ENCODE assay signal across 8 cellular contexts in the genomic region with DNA sequence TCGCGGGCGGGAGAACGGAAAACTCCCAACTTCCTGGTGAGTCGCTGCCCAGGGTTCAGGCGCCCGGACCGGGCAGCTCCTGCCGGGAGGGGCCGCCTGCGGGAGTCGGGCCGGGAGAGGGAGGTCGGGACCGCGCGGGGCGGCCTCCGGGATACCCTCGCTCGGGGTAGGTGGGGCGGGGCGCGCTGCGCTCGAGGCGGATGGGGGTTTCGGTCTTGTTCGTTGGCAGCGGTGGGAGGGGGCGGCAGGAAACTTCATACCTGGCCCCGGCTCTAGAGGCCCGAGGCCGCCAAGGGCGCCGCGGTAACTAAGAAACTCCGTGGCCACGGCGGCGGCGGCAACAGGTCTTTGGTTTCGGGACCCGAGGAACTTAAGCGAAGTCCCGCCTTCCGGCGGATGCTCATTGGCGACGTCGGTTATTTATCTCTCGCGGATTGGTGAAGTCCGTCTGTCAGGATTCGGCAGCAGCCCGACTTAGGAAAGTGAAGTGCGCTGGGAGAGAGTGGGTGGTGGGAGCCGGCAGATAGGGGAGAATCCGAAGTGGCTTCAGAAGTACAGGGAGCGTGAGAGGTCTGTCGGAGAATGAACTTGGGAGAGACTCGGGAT. TPM values are rescaled to one million over a fixed set of nuclear protein-coding genes. Genes with fewer than 3 reads are reported as not detected.
A peak's percentile ranks its signal among the peaks of the same experiment; 100 is the strongest.
DNase-seq lines count a peak whose midpoint lies in the region; ATAC-seq and TF ChIP-seq lines count a peak whose summit lies in the region.

No MANE protein-coding gene starts in this region.

- H3K4me1 Mint-ChIP-seq in T-helper 17 cell (peaks cover 34% of the 10 kb centered on the region), progenitor cell of endocrine pancreas (ENCODE audit: low read depth) (peaks cover 43% of the 10 kb centered on the region)

- in situ Hi-C loops in GM13977 (cut with MboI; ENCODE audit: low pct_unique_long_range_greater_than_20kb, low sequenced_read_pairs, unreplicated experiment) = loop anchor here (25.0 kb wide), 1 partner anchor 530 kb away; no protein-coding TSS in a partner anchor

- peak overlapping the region; percentile 100 for H3K4me3 Mint-ChIP-seq in T-helper 17 cell
- H3K4me3 Mint-ChIP-seq in progenitor cell of endocrine pancreas (ENCODE audit: low read depth) = peak overlapping the region; percentile 89

- H3K36me3 Mint-ChIP-seq in T-helper 17 cell (ENCODE audit: low read depth) (peaks cover 5% of the 10 kb centered on the region), progenitor cell of endocrine pancreas (ENCODE audit: insufficient read depth) (no peaks in the 10 kb centered on the region)

- no peaks in the 10 kb centered on the region for H3K9me3 Mint-ChIP-seq in progenitor cell of endocrine pancreas (ENCODE audit: low read depth)

- H3K27me3 Mint-ChIP-seq in T-helper 17 cell (no peaks in the 10 kb centered on the region), progenitor cell of endocrine pancreas (no peaks in the 10 kb centered on the region)

- intact Hi-C loops in left ventricle myocardium superior (cut with micrococcal nuclease) = loop anchor here (10.0 kb wide), 1 partner anchor 127 kb away; no protein-coding TSS in a partner anchor

- no peaks in the 10 kb centered on the region for H3K9me3 ChIP-seq in T-helper 17 cell (ENCODE audit: control insufficient read depth, low read length, poor library complexity, severe bottlenecking)

- TF ChIP-seq CTCF in GM13977 (IDR thresholded peaks at IDR 0.05; ENCODE audit: extremely low read depth, insufficient read depth, missing control alignments) (no peak), progenitor cell of endocrine pancreas (IDR thresholded peaks at IDR 0.05; ENCODE audit: unreplicated experiment) (no peak)

- ATAC-seq in HG02884 (IDR thresholded peaks at IDR 0.05; ENCODE audit: unreplicated experiment) (peak; percentile 36), T-helper 17 cell (peak; percentile 60), left ventricle myocardium superior (peak; percentile 75)

- H3K27ac Mint-ChIP-seq in T-helper 17 cell (peak overlapping the region; percentile 100), progenitor cell of endocrine pancreas (peak overlapping the region; percentile 96)

- DNase-seq in GM13977 (ENCODE audit: low spot score) = peak; percentile 88
- peak; percentile 93 for DNase-seq in NCI-H146 (lab: John Stamatoyannopoulos, UW)
- peak; percentile 66 to 78 (median 71) for DNase-seq in T-helper 17 cell
- DNase-seq in amygdala (lab: John Stamatoyannopoulos, UW) = peak; percentile 15 to 93 (median 84)
- DNase-seq in left ventricle myocardium superior = peak; percentile 91
- peak; percentile 63 for DNase-seq in progenitor cell of endocrine pancreas (ENCODE audit: low spot score, unreplicated experiment)
- DNase-seq in ureter (ENCODE audit: low spot score) = peak; percentile 91

RNA-seq across cellular contexts. Expression of gene NEK7, which starts 0.5 kb away (rescaled TPM):
- total RNA-seq in T-helper 17 cell (10 to 100 TPM; 42.1 to 50.4 TPM), left ventricle myocardium superior (215 TPM), progenitor cell of endocrine pancreas (23.4 and 25.9 TPM in 2 replicates), ureter (54.1 TPM)

Comparison
In these comparisons a context has a peak if more than half of its experiments do, and no peak if none do; other contexts are left out.
1. Peak in every context shown above with its lines: DNase-seq and ATAC-seq.